Comparison of ENCODE assay signal across 16 cellular contexts in the genomic region with DNA sequence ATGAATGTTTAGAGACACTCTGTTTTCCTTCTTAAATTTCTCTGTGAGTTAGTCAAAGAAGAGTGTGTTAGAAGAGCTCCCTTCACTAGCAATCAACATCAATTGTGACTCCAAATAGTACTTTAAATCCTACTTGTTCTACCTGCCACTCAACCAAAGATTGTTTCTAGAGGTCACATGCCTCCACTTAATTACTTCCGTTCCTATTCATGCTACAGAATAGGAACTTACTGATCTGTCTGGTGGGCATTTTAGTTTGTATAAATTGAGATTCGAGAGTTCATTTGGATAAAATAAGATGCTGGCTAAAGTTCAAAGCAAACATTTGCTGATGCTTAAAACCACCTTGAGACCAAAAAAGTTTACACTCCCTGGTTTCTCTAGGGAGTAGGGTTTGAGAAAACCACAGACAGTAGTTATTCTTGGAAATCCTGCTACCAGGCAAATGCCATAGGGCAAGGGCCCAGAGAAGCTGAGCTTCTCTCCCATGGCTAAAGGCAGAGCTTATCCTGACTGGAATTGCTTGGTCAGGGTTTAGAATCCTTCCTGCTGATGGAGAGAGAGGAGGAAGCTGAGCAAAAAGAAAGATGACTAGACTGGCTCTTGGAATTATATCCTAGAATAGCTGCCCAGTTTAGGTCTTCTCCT.
DNase-seq lines count a peak whose midpoint lies in the region; ATAC-seq lines count a peak whose summit lies in the region.
"Had no signal": no experiment of that assay in that cellular context is flagged by ENCODE, and none has a peak within 500 bp of the region (broad histone marks: within the 10 kb centered on the region; RNA-seq: fewer than 3 reads in every experiment).

No MANE protein-coding gene starts in this region.

- no peak overlapping the region for H2BK15ac ChIP-seq in neuronal stem cell (ENCODE audit: low read length)

- no peak overlapping the region for H3K4me3 Mint-ChIP-seq in activated T-helper 1 cell treated with anti-CD3 and anti-CD28 coated beads, Interleukin-12 subunit alpha, Interleukin-12 subunit beta, Interleukin-2, Interleukin-4 antibody, amounts not matched to agents 30 ng/mL and 10 ng/mL and 1 ng/mL, durations not matched to agents 14 hours and 24 hours and 36 hours
- H3K4me3 Mint-ChIP-seq: CD4-positive, alpha-beta memory T cell; stimulated activated naive CD8-positive, alpha-beta T cell treated with anti-CD3 and anti-CD28 coated beads, Interleukin-15, Interleukin-2, amounts not matched to agents 100 ng/mL and 50 ng/mL, for 24 hours had no signal

- no peaks in the 10 kb centered on the region for H3K79me1 ChIP-seq in neuronal stem cell (ENCODE audit: low read depth, low read length)

- H3K23ac ChIP-seq in neuronal stem cell (ENCODE audit: low read depth, low read length, poor library complexity) = no peak overlapping the region

- H2AFZ ChIP-seq in neuronal stem cell (ENCODE audit: low read length) = no peak overlapping the region

- no peak overlapping the region for H3K9ac ChIP-seq in neuronal stem cell (ENCODE audit: low read depth, low read length, poor library complexity)

- DNase-seq in GM03348 (ENCODE audit: low spot score) (peak; percentile 1), M059J (ENCODE audit: low read depth) (peak; percentile 42), astrocyte of the hippocampus (ENCODE audit: low read depth, low spot score) (peak; percentile 47), neuronal stem cell (ENCODE audit: low spot score) (no peak), MV-4-11 (lab: John Stamatoyannopoulos, UW) (no peak), CD1c-positive myeloid dendritic cell (ENCODE audit: extremely low spot score) (no peak)
- no peak for DNase-seq in activated T-helper 1 cell treated with anti-CD3 and anti-CD28 coated beads, Interleukin-12 subunit alpha, Interleukin-12 subunit beta, Interleukin-2, Interleukin-4 antibody, amounts not matched to agents 30 ng/mL and 10 ng/mL and 1 ng/mL, durations not matched to agents 14 hours and 24 hours and 36 hours (ENCODE audit: low spot score)
- DNase-seq: CD4-positive, alpha-beta memory T cell; H7; NCI-H2029 treated with DMSO at 0.1 percent for 48 hours; SW 1271; WERI-Rb-1 had no signal

- H3K4ac ChIP-seq in neuronal stem cell (ENCODE audit: low read length) = no peak overlapping the region

- intact Hi-C loops in activated T-helper 1 cell treated with anti-CD3 and anti-CD28 coated beads, Interleukin-12 subunit alpha, Interleukin-12 subunit beta, Interleukin-2, Interleukin-4 antibody, amounts not matched to agents 30 ng/mL and 10 ng/mL and 1 ng/mL, durations not matched to agents 14 hours and 24 hours and 36 hours (cut with micrococcal nuclease) = no loop called here

- no peak overlapping the region for H4K91ac ChIP-seq in neuronal stem cell (ENCODE audit: low read depth, low read length, poor library complexity)

- H3K9me3 Mint-ChIP-seq in activated T-helper 1 cell treated with anti-CD3 and anti-CD28 coated beads, Interleukin-12 subunit alpha, Interleukin-12 subunit beta, Interleukin-2, Interleukin-4 antibody, amounts not matched to agents 30 ng/mL and 10 ng/mL and 1 ng/mL, durations not matched to agents 14 hours and 24 hours and 36 hours = no peaks in the 10 kb centered on the region
- H3K9me3 Mint-ChIP-seq: activated naive CD4-positive, alpha-beta T cell treated with anti-CD3 and anti-CD28 coated beads, Interleukin-2, amount 50 U/mL, for 72 hours; CD4-positive, alpha-beta memory T cell; stimulated activated naive CD8-positive, alpha-beta T cell treated with anti-CD3 and anti-CD28 coated beads, Interleukin-15, Interleukin-2, amounts not matched to agents 100 ng/mL and 50 ng/mL, for 24 hours had no signal

- no peaks in the 10 kb centered on the region for H3K36me3 Mint-ChIP-seq in activated T-helper 1 cell treated with anti-CD3 and anti-CD28 coated beads, Interleukin-12 subunit alpha, Interleukin-12 subunit beta, Interleukin-2, Interleukin-4 antibody, amounts not matched to agents 30 ng/mL and 10 ng/mL and 1 ng/mL, durations not matched to agents 14 hours and 24 hours and 36 hours (ENCODE audit: low read depth)
- H3K36me3 Mint-ChIP-seq: activated naive CD4-positive, alpha-beta T cell treated with anti-CD3 and anti-CD28 coated beads, Interleukin-2, amount 50 U/mL, for 72 hours; CD4-positive, alpha-beta memory T cell had no signal

- no peaks in the 10 kb centered on the region for H3K27me3 Mint-ChIP-seq in activated T-helper 1 cell treated with anti-CD3 and anti-CD28 coated beads, Interleukin-12 subunit alpha, Interleukin-12 subunit beta, Interleukin-2, Interleukin-4 antibody, amounts not matched to agents 30 ng/mL and 10 ng/mL and 1 ng/mL, durations not matched to agents 14 hours and 24 hours and 36 hours (ENCODE audit: insufficient read depth)
- H3K27me3 Mint-ChIP-seq: CD4-positive, alpha-beta memory T cell; stimulated activated naive CD8-positive, alpha-beta T cell treated with anti-CD3 and anti-CD28 coated beads, Interleukin-15, Interleukin-2, amounts not matched to agents 100 ng/mL and 50 ng/mL, for 24 hours had no signal

- H2BK12ac ChIP-seq in neuronal stem cell (ENCODE audit: low read length) = no peak overlapping the region

- H3K4me1 Mint-ChIP-seq in activated T-helper 1 cell treated with anti-CD3 and anti-CD28 coated beads, Interleukin-12 subunit alpha, Interleukin-12 subunit beta, Interleukin-2, Interleukin-4 antibody, amounts not matched to agents 30 ng/mL and 10 ng/mL and 1 ng/mL, durations not matched to agents 14 hours and 24 hours and 36 hours (ENCODE audit: low read depth) = peaks cover 6% of the 10 kb centered on the region

- no peak overlapping the region for H3K14ac ChIP-seq in neuronal stem cell (ENCODE audit: low read length)

- H3K27me3 ChIP-seq in neuronal stem cell (ENCODE audit: control insufficient read depth in 3 of 3, insufficient read depth in 3 of 3, low read depth in 1 of 3, low read length in 3 of 3) = no peaks in the 10 kb centered on the region
- H3K27me3 ChIP-seq: right atrium auricular region had no signal

- H3K4me1 ChIP-seq in neuronal stem cell (ENCODE audit: control insufficient read depth in 2 of 2, insufficient read depth in 1 of 2, low read depth in 1 of 2, low read length in 2 of 2) = peaks cover 3% of the 10 kb centered on the region in 2 donors
- H3K4me1 ChIP-seq: right atrium auricular region had no signal

- no peak overlapping the region for H3K27ac Mint-ChIP-seq in activated T-helper 1 cell treated with anti-CD3 and anti-CD28 coated beads, Interleukin-12 subunit alpha, Interleukin-12 subunit beta, Interleukin-2, Interleukin-4 antibody, amounts not matched to agents 30 ng/mL and 10 ng/mL and 1 ng/mL, durations not matched to agents 14 hours and 24 hours and 36 hours
- H3K27ac Mint-ChIP-seq: activated naive CD4-positive, alpha-beta T cell treated with anti-CD3 and anti-CD28 coated beads, Interleukin-2, amount 50 U/mL, for 72 hours; stimulated activated naive CD8-positive, alpha-beta T cell treated with anti-CD3 and anti-CD28 coated beads, Interleukin-15, Interleukin-2, amounts not matched to agents 100 ng/mL and 50 ng/mL, for 24 hours had no signal

- no peak overlapping the region for H2BK5ac ChIP-seq in neuronal stem cell (ENCODE audit: low read length)

- no peak overlapping the region for H3K4me2 ChIP-seq in neuronal stem cell (ENCODE audit: insufficient read depth, low read length, poor library complexity, severe bottlenecking)

- H3K27ac ChIP-seq in neuronal stem cell (replicated peaks; ENCODE audit: low read length) = peak overlapping the region; percentile 17
- H3K27ac ChIP-seq: right atrium auricular region, WERI-Rb-1 had no signal

- WGBS in neuronal stem cell (ENCODE audit: extremely low coverage in 2 of 2, insufficient read length in 2 of 2, insufficient replicate concordance in 1 of 2), 2 donors = no CpG with 5 or more reads among the region's 2 CpGs

- no peak overlapping the region for H3K18ac ChIP-seq in neuronal stem cell (ENCODE audit: low read length)

- H3K4me3 ChIP-seq in neuronal stem cell (ENCODE audit: low read length in 2 of 2) = no peak overlapping the region
- H3K4me3 ChIP-seq: right atrium auricular region had no signal

- H4K8ac ChIP-seq in neuronal stem cell (ENCODE audit: low read depth, low read length) = no peak overlapping the region

- no peak overlapping the region for H2AK5ac ChIP-seq in neuronal stem cell (ENCODE audit: low read depth, low read length)

- H3K9me3 ChIP-seq in neuronal stem cell (replicated peaks in 1 of 2; ENCODE audit: control insufficient read depth in 2 of 2, insufficient read depth in 1 of 2, low read depth in 1 of 2, low read length in 2 of 2) = no peaks in the 10 kb centered on the region
- H3K9me3 ChIP-seq: right atrium auricular region had no signal

- H2BK120ac ChIP-seq in neuronal stem cell (ENCODE audit: low read depth, low read length) = no peak overlapping the region

- H3K36me3 ChIP-seq in neuronal stem cell (replicated peaks in 1 of 2; ENCODE audit: control insufficient read depth in 2 of 2, insufficient read depth in 2 of 2, low read length in 2 of 2) = no peaks in the 10 kb centered on the region
- H3K36me3 ChIP-seq: right atrium auricular region, WERI-Rb-1 had no signal

- ATAC-seq in GM21367 (IDR thresholded peaks at IDR 0.05; ENCODE audit: unreplicated experiment) = no peak
- ATAC-seq: activated naive CD4-positive, alpha-beta T cell treated with anti-CD3 and anti-CD28 coated beads, Interleukin-2, amount 50 U/mL, for 72 hours had no signal

Comparison
In these comparisons a context has a peak if more than half of its experiments do, and no peak if none do; other contexts are left out.
1. DNase-seq: peak in GM03348 (single experiment), M059J (single experiment) and astrocyte of the hippocampus (single experiment); none in neuronal stem cell (single experiment), MV-4-11 (single experiment), CD1c-positive myeloid dendritic cell (single experiment) and activated T-helper 1 cell treated with anti-CD3 and anti-CD28 coated beads, Interleukin-12 subunit alpha, Interleukin-12 subunit beta, Interleukin-2, Interleukin-4 antibody, amounts not matched to agents 30 ng/mL and 10 ng/mL and 1 ng/mL, durations not matched to agents 14 hours and 24 hours and 36 hours (single experiment).